In the genomic region with DNA sequence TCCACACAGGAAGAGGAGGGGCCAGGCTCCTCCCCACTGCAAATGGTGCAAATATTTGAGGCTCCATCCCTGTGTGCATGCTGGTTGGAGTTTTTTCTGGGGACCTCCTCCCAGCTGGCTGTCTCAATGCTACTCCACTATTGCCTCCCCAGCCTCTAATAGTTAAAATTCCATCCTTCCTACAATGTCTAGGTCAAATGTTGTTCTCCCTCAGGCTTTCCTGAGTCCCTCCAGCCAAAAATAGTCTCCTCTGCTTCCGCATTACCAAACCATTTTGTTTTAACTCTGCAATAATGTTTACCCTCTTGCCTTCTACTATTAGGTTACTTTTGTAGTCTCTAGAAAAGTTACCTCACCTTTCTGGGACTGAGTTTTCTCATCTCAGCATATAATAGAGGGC, we compare ENCODE assay signal across 26 cellular contexts. TPM values are rescaled to one million over a fixed set of nuclear protein-coding genes. Genes with fewer than 3 reads are reported as not detected.
A peak's percentile ranks its signal among the peaks of the same experiment; 100 is the strongest.
DNase-seq lines count a peak whose midpoint lies in the region; ATAC-seq and TF ChIP-seq lines count a peak whose summit lies in the region.
"Had no signal": no experiment of that assay in that cellular context is flagged by ENCODE, and none has a peak within 500 bp of the region (broad histone marks: within the 10 kb centered on the region; RNA-seq: fewer than 3 reads in every experiment).

No MANE protein-coding gene starts in this region.

- no peak overlapping the region for H3K9ac ChIP-seq in endodermal cell (ENCODE audit: extremely low read depth, low read length, poor library complexity, severe bottlenecking)

- WGBS in endodermal cell (ENCODE audit: insufficient coverage in 1 of 2, insufficient read length in 1 of 2), 2 experiments = 100% methylated on average over 1 of the region's 1 CpG; no CpG with 5 or more reads in 1 of the 2 experiments

- H3K27ac ChIP-seq in endodermal cell (ENCODE audit: low read depth, low read length) = no peak overlapping the region
- H3K27ac ChIP-seq: HL-60 had no signal

- H3K4me1 ChIP-seq in HAP-1 (peaks cover 3% of the 10 kb centered on the region), endodermal cell (ENCODE audit: control insufficient read depth, insufficient read depth, low read length) (peaks cover 5% of the 10 kb centered on the region)

- no peak overlapping the region for H3K4me3 Mint-ChIP-seq in WTC11
- H3K4me3 Mint-ChIP-seq in osteocyte (ENCODE audit: unreplicated experiment) = no peak overlapping the region
- H3K4me3 Mint-ChIP-seq in endodermal cell = no peak overlapping the region
- H3K4me3 Mint-ChIP-seq: activated CD8-positive, alpha-beta T cell treated with anti-CD3 and anti-CD28 coated beads for 36 hours; activated naive CD4-positive, alpha-beta T cell treated with anti-CD3 and anti-CD28 coated beads, Interleukin-2, amount 50 U/mL, for 24 hours; activated T-cell treated with anti-CD3 and anti-CD28 coated beads, Interleukin-2, amount 50 U/mL, for 24 hours; CD4-positive, alpha-beta memory T cell; memory B cell; naive thymus-derived CD8-positive, alpha-beta T cell; stimulated activated naive B cell treated with anti-CD40 and anti-IgM and Interleukin-4, amounts not matched to agents 10 μg/mL and 1 μg/mL and 100 μg/mL, for 72 hours; T-cell had no signal

- H3K27me3 ChIP-seq in HAP-1 (ENCODE audit: low read depth) = no peaks in the 10 kb centered on the region
- no peaks in the 10 kb centered on the region for H3K27me3 ChIP-seq in endodermal cell (ENCODE audit: control insufficient read depth, insufficient read depth, low read length, poor library complexity, severe bottlenecking)
- H3K27me3 ChIP-seq: esophagus squamous epithelium, upper lobe of right lung had no signal

- CTCF ChIA-PET in WTC11 (lab: Charles Lee) = interaction anchor here (1.0 kb wide), 1 partner anchor 95 kb away, joined by 3 read pairs; a partner anchor contains a TSS

- peaks cover 8% of the 10 kb centered on the region; the same call in 1 of the 2 replicates for H3K9me3 Mint-ChIP-seq in WTC11
- peaks cover 4% of the 10 kb centered on the region for H3K9me3 Mint-ChIP-seq in osteocyte (ENCODE audit: unreplicated experiment)
- peaks cover 10% of the 10 kb centered on the region for H3K9me3 Mint-ChIP-seq in endodermal cell
- H3K9me3 Mint-ChIP-seq: activated CD8-positive, alpha-beta T cell treated with anti-CD3 and anti-CD28 coated beads for 36 hours; activated naive CD4-positive, alpha-beta T cell treated with anti-CD3 and anti-CD28 coated beads, Interleukin-2, amount 50 U/mL, for 24 hours; activated T-cell treated with anti-CD3 and anti-CD28 coated beads, Interleukin-2, amount 50 U/mL, for 24 hours; CD4-positive, alpha-beta memory T cell; memory B cell; stimulated activated naive B cell treated with anti-CD40 and anti-IgM and Interleukin-4, amounts not matched to agents 10 μg/mL and 1 μg/mL and 100 μg/mL, for 72 hours; T-cell had no signal

- H3K4me3 ChIP-seq in HAP-1 (no peak overlapping the region), endodermal cell (ENCODE audit: low read length) (no peak overlapping the region)
- H3K4me3 ChIP-seq: esophagus squamous epithelium, upper lobe of right lung had no signal

- peaks cover 18% of the 10 kb centered on the region for H3K36me3 Mint-ChIP-seq in WTC11
- no peaks in the 10 kb centered on the region for H3K36me3 Mint-ChIP-seq in osteocyte (ENCODE audit: unreplicated experiment)
- no peaks in the 10 kb centered on the region for H3K36me3 Mint-ChIP-seq in endodermal cell (ENCODE audit: low read depth)
- H3K36me3 Mint-ChIP-seq: activated naive CD4-positive, alpha-beta T cell treated with anti-CD3 and anti-CD28 coated beads, Interleukin-2, amount 50 U/mL, for 24 hours; CD4-positive, alpha-beta memory T cell; memory B cell; stimulated activated naive B cell treated with anti-CD40 and anti-IgM and Interleukin-4, amounts not matched to agents 10 μg/mL and 1 μg/mL and 100 μg/mL, for 72 hours; T-cell had no signal

- in situ Hi-C loops in HAP-1 (cut with MboI; ENCODE audit: low sequenced_read_pairs) = no loop called here

- TF ChIP-seq CTCF in WTC11 (IDR thresholded peaks at IDR 0.05) = no peak
- TF ChIP-seq CTCF in osteocyte (IDR thresholded peaks at IDR 0.05) = no peak
- TF ChIP-seq CTCF in endodermal cell (conservative IDR thresholded peaks at IDR 0.05) = no peak

- H3K9me3 ChIP-seq in HAP-1 (no peaks in the 10 kb centered on the region), endodermal cell (ENCODE audit: control insufficient read depth, low read length) (peaks cover 13% of the 10 kb centered on the region)
- H3K9me3 ChIP-seq: upper lobe of right lung had no signal

- H3K27ac Mint-ChIP-seq in WTC11 = peak overlapping the region; percentile 99
- H3K27ac Mint-ChIP-seq in osteocyte (ENCODE audit: unreplicated experiment) = peak overlapping the region; percentile 95
- no peak overlapping the region for H3K27ac Mint-ChIP-seq in endodermal cell
- H3K27ac Mint-ChIP-seq: activated CD8-positive, alpha-beta T cell treated with anti-CD3 and anti-CD28 coated beads for 36 hours; activated naive CD4-positive, alpha-beta T cell treated with anti-CD3 and anti-CD28 coated beads, Interleukin-2, amount 50 U/mL, for 24 hours; activated T-cell treated with anti-CD3 and anti-CD28 coated beads, Interleukin-2, amount 50 U/mL, for 24 hours; CD4-positive, alpha-beta memory T cell; memory B cell; naive thymus-derived CD8-positive, alpha-beta T cell; stimulated activated naive B cell treated with anti-CD40 and anti-IgM and Interleukin-4, amounts not matched to agents 10 μg/mL and 1 μg/mL and 100 μg/mL, for 72 hours; T-cell had no signal

- peaks cover 62% of the 10 kb centered on the region for H3K4me1 Mint-ChIP-seq in WTC11
- peaks cover 66% of the 10 kb centered on the region for H3K4me1 Mint-ChIP-seq in osteocyte (ENCODE audit: unreplicated experiment)
- H3K4me1 Mint-ChIP-seq in endodermal cell = peaks cover 35% of the 10 kb centered on the region
- H3K4me1 Mint-ChIP-seq: activated naive CD4-positive, alpha-beta T cell treated with anti-CD3 and anti-CD28 coated beads, Interleukin-2, amount 50 U/mL, for 24 hours; CD4-positive, alpha-beta memory T cell; memory B cell; naive thymus-derived CD8-positive, alpha-beta T cell; T-cell had no signal

- H3K27me3 Mint-ChIP-seq in WTC11 (ENCODE audit: low read depth) (no peaks in the 10 kb centered on the region; the same call in none of the 2 replicates), osteocyte (ENCODE audit: unreplicated experiment) (no peaks in the 10 kb centered on the region), endodermal cell (ENCODE audit: insufficient read depth) (no peaks in the 10 kb centered on the region)
- H3K27me3 Mint-ChIP-seq: memory B cell had no signal

- peak; percentile 16 for DNase-seq in EL
- no peak for DNase-seq in WTC11 (ENCODE audit: low spot score)
- peak; percentile 24 for DNase-seq in fibroblast of gingiva (ENCODE audit: low read depth)
- no peak for DNase-seq in osteocyte (ENCODE audit: extremely low spot score, unreplicated experiment)
- no peak for DNase-seq in HAP-1 (ENCODE audit: low spot score in 2 of 2)
- no peak for DNase-seq in dermis blood vessel endothelial cell
- DNase-seq in nucleus accumbens (lab: John Stamatoyannopoulos, UW) = no peak
- no peak for DNase-seq in endodermal cell
- DNase-seq: activated CD8-positive, alpha-beta T cell treated with anti-CD3 and anti-CD28 coated beads for 36 hours; activated T-cell treated with anti-CD3 and anti-CD28 coated beads, Interleukin-2, amount 50 U/mL, for 24 hours; CD4-positive, alpha-beta memory T cell; esophagus squamous epithelium; GOT3; head of caudate nucleus; KBM-7; naive thymus-derived CD8-positive, alpha-beta T cell; NCI-H1048; NCI-H2081; NCI-H510A treated with DMSO at 0.1 percent for 48 hours; stimulated activated naive B cell treated with anti-CD40 and anti-IgM and Interleukin-4, amounts not matched to agents 10 μg/mL and 1 μg/mL and 100 μg/mL, for 72 hours; T-cell; upper lobe of right lung had no signal

- no peak for ATAC-seq in WTC11
- ATAC-seq: activated CD8-positive, alpha-beta T cell treated with anti-CD3 and anti-CD28 coated beads for 36 hours; naive thymus-derived CD8-positive, alpha-beta T cell; stimulated activated naive B cell treated with anti-CD40 and anti-IgM and Interleukin-4, amounts not matched to agents 10 μg/mL and 1 μg/mL and 100 μg/mL, for 72 hours; T-cell; upper lobe of right lung had no signal

- H3K36me3 ChIP-seq in HAP-1 (replicated peaks) = no peaks in the 10 kb centered on the region
- H3K36me3 ChIP-seq in endodermal cell (ENCODE audit: control insufficient read depth, insufficient read depth, low read length) = no peaks in the 10 kb centered on the region
- H3K36me3 ChIP-seq: esophagus squamous epithelium, upper lobe of right lung had no signal

- POLR2A ChIA-PET in WTC11 (lab: Charles Lee) = no interaction called here

TF ChIP-seq in WTC11, 78 proteins besides CTCF, POLR2A, EP300 and RAD21 (continues in another document):
- TF ChIP-seq, protein P1, sequence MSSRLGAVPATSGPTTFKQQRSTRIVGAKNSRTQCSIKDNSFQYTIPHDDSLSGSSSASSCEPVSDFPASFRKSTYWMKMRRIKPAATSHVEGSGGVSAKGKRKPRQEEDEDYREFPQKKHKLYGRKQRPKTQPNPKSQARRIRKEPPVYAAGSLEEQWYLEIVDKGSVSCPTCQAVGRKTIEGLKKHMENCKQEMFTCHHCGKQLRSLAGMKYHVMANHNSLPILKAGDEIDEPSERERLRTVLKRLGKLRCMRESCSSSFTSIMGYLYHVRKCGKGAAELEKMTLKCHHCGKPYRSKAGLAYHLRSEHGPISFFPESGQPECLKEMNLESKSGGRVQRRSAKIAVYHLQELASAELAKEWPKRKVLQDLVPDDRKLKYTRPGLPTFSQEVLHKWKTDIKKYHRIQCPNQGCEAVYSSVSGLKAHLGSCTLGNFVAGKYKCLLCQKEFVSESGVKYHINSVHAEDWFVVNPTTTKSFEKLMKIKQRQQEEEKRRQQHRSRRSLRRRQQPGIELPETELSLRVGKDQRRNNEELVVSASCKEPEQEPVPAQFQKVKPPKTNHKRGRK (CRISPR knock-in tag; IDR thresholded peaks at IDR 0.05; ENCODE audit: borderline replicate concordance) = no peak

RNA-seq across cellular contexts. Expression of a gene that starts 29.6 kb away (rescaled TPM):
- total RNA-seq in WTC11 (2021) (0.30 TPM in 1 of 3 replicates, not detected in the others), osteocyte (2.7 and 3.6 TPM in 2 replicates), dermis blood vessel endothelial cell (not detected in 2 replicates), endodermal cell (not detected)
- 0.78 TPM for polyA plus RNA-seq in endodermal cell (2013, experiment 1 of 2)
- 0.66 TPM for polyA plus RNA-seq in endodermal cell (2013, experiment 2 of 2)
- total RNA-seq: activated CD8-positive, alpha-beta T cell treated with anti-CD3 and anti-CD28 coated beads for 36 hours; bronchial epithelial cell; CD4-positive, alpha-beta memory T cell; naive thymus-derived CD8-positive, alpha-beta T cell; T-cell had no signal
- polyA plus RNA-seq: CD4-positive, alpha-beta memory T cell; naive thymus-derived CD8-positive, alpha-beta T cell had no signal

RNA-seq across cellular contexts. Expression of a gene that starts 33.6 kb away (rescaled TPM):
- 0.16 to 0.23 TPM in 2 of 3 replicates, not detected in the other for total RNA-seq in WTC11 (2021)
- total RNA-seq in osteocyte = 0.24 and 0.94 TPM in 2 replicates
- total RNA-seq in dermis blood vessel endothelial cell = 0.05 TPM in 1 of 2 replicates, not detected in the other
- total RNA-seq in endodermal cell = not detected
- polyA plus RNA-seq in endodermal cell (2013, experiment 1 of 2) = 0.25 TPM
- 0.17 TPM for polyA plus RNA-seq in endodermal cell (2013, experiment 2 of 2)
- total RNA-seq: activated CD8-positive, alpha-beta T cell treated with anti-CD3 and anti-CD28 coated beads for 36 hours; bronchial epithelial cell; CD4-positive, alpha-beta memory T cell; naive thymus-derived CD8-positive, alpha-beta T cell had no signal
- polyA plus RNA-seq: CD4-positive, alpha-beta memory T cell; naive thymus-derived CD8-positive, alpha-beta T cell had no signal

Comparison
In these comparisons a context has a peak if more than half of its experiments do, and no peak if none do; other contexts are left out.
1. DNase-seq: peak in EL (single experiment) and fibroblast of gingiva (single experiment); none in WTC11 (single experiment), osteocyte (single experiment), HAP-1 (0 of 2), dermis blood vessel endothelial cell (single experiment), nucleus accumbens (0 of 56) and endodermal cell (single experiment).